ENCODE assay signal across 2 cellular contexts in genomic region chr12:109885616-109886015, GRCh38.
TF ChIP-seq lines count a peak whose summit lies in the region.

No MANE protein-coding gene starts in this region.

TF ChIP-seq in HepG2, 621 proteins besides CTCF, POLR2A, EP300 and RAD21:
- TF ChIP-seq CEBPB (IDR thresholded peaks at IDR 0.05; ENCODE audit: borderline replicate concordance, low read depth, low read length): peak; percentile 37; the same call in 1 of the 2 replicates
- peak; percentile 31; the same call in 1 of the 2 replicates for TF ChIP-seq ZNF362 (CRISPR knock-in tag; IDR thresholded peaks at IDR 0.05; ENCODE audit: borderline replicate concordance)
- TF ChIP-seq CHD4 (IDR thresholded peaks at IDR 0.05; ENCODE audit: borderline replicate concordance, low read length): no peak
- no peak for TF ChIP-seq MYC (CRISPR knock-in tag; IDR thresholded peaks at IDR 0.05; ENCODE audit: borderline replicate concordance)
- TF ChIP-seq HNF4A (CRISPR knock-in tag; IDR thresholded peaks at IDR 0.05): peak; percentile 18; the same call in 1 of the 2 replicates
- peak; percentile 59 for TF ChIP-seq TEAD3 (CRISPR knock-in tag; optimal IDR thresholded peaks at IDR 0.05; ENCODE audit: borderline replicate concordance)

TF ChIP-seq in K562, 482 proteins besides CTCF, POLR2A, EP300 and RAD21:
- peak; percentile 20; the same call in 1 of the 2 replicates for TF ChIP-seq ZNF384 (IDR thresholded peaks at IDR 0.05; ENCODE audit: low read depth, low read length)
- no peak for TF ChIP-seq NEUROD1 (IDR thresholded peaks at IDR 0.05; ENCODE audit: borderline replicate concordance, low read depth, low read length, partially characterized antibody)
